Comparison of ENCODE assay signal across 23 cellular contexts in genomic region chr7:44112997-44113763, GRCh38. TPM values are rescaled to one million over a fixed set of nuclear protein-coding genes. Genes with fewer than 3 reads are reported as not detected.
DNase-seq lines count a peak whose midpoint lies in the region; TF ChIP-seq lines count a peak whose summit lies in the region.
"Had no signal": no experiment of that assay in that cellular context is flagged by ENCODE, and none has a peak within 500 bp of the region (broad histone marks: within the 10 kb centered on the region; RNA-seq: fewer than 3 reads in every experiment).

No MANE protein-coding gene starts in this region.

- H3K27me3 ChIP-seq in osteoblast (ENCODE audit: insufficient read depth, low read length): no peaks in the 10 kb centered on the region
- H3K27me3 ChIP-seq: adrenal gland, upper lobe of right lung had no signal

- no peak overlapping the region for H3K4me3 ChIP-seq in osteoblast (ENCODE audit: insufficient read depth, low read length)
- H3K4me3 ChIP-seq: adrenal gland, upper lobe of right lung had no signal

- peaks cover 37% of the 10 kb centered on the region for H4K20me1 ChIP-seq in osteoblast (ENCODE audit: insufficient read depth, low read length)

- peaks cover 24% of the 10 kb centered on the region for H3K79me2 ChIP-seq in osteoblast (ENCODE audit: insufficient read depth, low read length)
- H3K79me2 ChIP-seq: parathyroid adenoma had no signal

- no peak overlapping the region for H2AFZ ChIP-seq in osteoblast (ENCODE audit: low read length)
- H2AFZ ChIP-seq: parathyroid adenoma had no signal

- H3K4me1 ChIP-seq in osteoblast (ENCODE audit: insufficient read depth, low read length): no peaks in the 10 kb centered on the region
- H3K4me1 ChIP-seq: adrenal gland, parathyroid adenoma, upper lobe of right lung had no signal

- TF ChIP-seq CTCF in GM20000 (IDR thresholded peaks at IDR 0.05; ENCODE audit: extremely low read depth, missing control alignments) (no peak), RWPE1 (conservative IDR thresholded peaks at IDR 0.05; ENCODE audit: low read depth) (no peak), osteoblast (IDR thresholded peaks at IDR 0.05; ENCODE audit: extremely low read depth, low read depth, low read length) (no peak), GM13977 (IDR thresholded peaks at IDR 0.05; ENCODE audit: extremely low read depth, insufficient read depth, missing control alignments) (no peak)

- CTCF ChIA-PET in RWPE1 (lab: Yijun Ruan, JAX): interaction anchor here (1.2 kb wide), 1 partner anchor 128 kb away, joined by 3 read pairs; no protein-coding TSS in a partner anchor

- H3K36me3 ChIP-seq in osteoblast (ENCODE audit: insufficient read depth, low read length): peaks cover 66% of the 10 kb centered on the region

- H3K4me2 ChIP-seq in osteoblast (ENCODE audit: insufficient read depth, low read length): no peak overlapping the region

- POLR2A ChIA-PET in RWPE1 (lab: Yijun Ruan, JAX; ENCODE audit: low non-redundant PET): no interaction called here

- H3K9me3 ChIP-seq in osteoblast (ENCODE audit: low read depth, low read length): no peaks in the 10 kb centered on the region
- H3K9me3 ChIP-seq: adrenal gland, upper lobe of right lung had no signal

- peak; percentile 24 for DNase-seq in NCI-H2029 (lab: John Stamatoyannopoulos, UW)
- no peak for DNase-seq in NCI-H2029 treated with DMSO at 0.1 percent for 48 hours (lab: John Stamatoyannopoulos, UW)
- peak; percentile 28 for DNase-seq in GM20000 (ENCODE audit: low spot score)
- no peak for DNase-seq in RWPE1 (ENCODE audit: low spot score)
- DNase-seq in osteoblast (ENCODE audit: insufficient read length, low spot score, missing footprints): peak; percentile 83
- no peak for DNase-seq in superior temporal gyrus (ENCODE audit: extremely low spot score)
- DNase-seq in GM13977 (ENCODE audit: low spot score): no peak
- DNase-seq in HuH-7.5 (ENCODE audit: low spot score): no peak
- DNase-seq: activated gamma-delta T cell; foreskin melanocyte; hypothalamus; left cardiac atrium; natural killer cell; NCI-H1436; NK-92 treated with Interleukin-12 subunit alpha and Interleukin-12 subunit beta, amount 100 ng/mL, for 24 hours; stimulated activated naive CD4-positive, alpha-beta T cell treated with Interleukin-2 at 50 U/mL for 16 hours; upper lobe of right lung had no signal

- in situ Hi-C loops in GM13977 (cut with MboI; ENCODE audit: low pct_unique_long_range_greater_than_20kb, low sequenced_read_pairs, unreplicated experiment): no loop called here

- H3K27ac ChIP-seq in RWPE1 (peak overlapping the region; percentile 57; the same call in 1 of the 2 replicates), osteoblast (ENCODE audit: low read depth, low read length) (no peak overlapping the region)
- H3K27ac ChIP-seq: adrenal gland, parathyroid adenoma, upper lobe of right lung had no signal

RNA-seq across cellular contexts. Expression of gene AEBP1, which starts 9.0 kb away (rescaled TPM):
- 219 and 267 TPM in 2 replicates for total RNA-seq in osteoblast
- total RNA-seq: A172, HT-29 had no signal

RNA-seq across cellular contexts. Expression of gene POLD2, which starts 10.2 kb away (rescaled TPM):
- total RNA-seq in osteoblast: 69.2 and 80.3 TPM in 2 replicates

RNA-seq across cellular contexts. Expression of gene MYL7, which starts 28.0 kb away (rescaled TPM):
- total RNA-seq in osteoblast: not detected in 2 replicates
- total RNA-seq: A172, adrenal gland, epithelial cell of proximal tubule, HT-29, mesenteric fat pad, natural killer cell had no signal

RNA-seq across cellular contexts. Expression of gene POLM, which starts 30.9 kb away (rescaled TPM):
- total RNA-seq in osteoblast: 35.9 and 40.9 TPM in 2 replicates

RNA-seq across cellular contexts. Expression of gene PGAM2, which starts 47.8 kb away (rescaled TPM):
- total RNA-seq in osteoblast: 0.29 and 0.36 TPM in 2 replicates
- total RNA-seq: A172, epithelial cell of proximal tubule, mesenteric fat pad had no signal

Comparison
In these comparisons a context has a peak if more than half of its experiments do, and no peak if none do; other contexts are left out.
1. DNase-seq: peak in NCI-H2029 (single experiment), GM20000 (single experiment) and osteoblast (single experiment); none in NCI-H2029 treated with DMSO at 0.1 percent for 48 hours (single experiment), RWPE1 (single experiment), superior temporal gyrus (single experiment), GM13977 (single experiment) and HuH-7.5 (single experiment).